ENCODE assay signal across 8 cellular contexts in the genomic region with DNA sequence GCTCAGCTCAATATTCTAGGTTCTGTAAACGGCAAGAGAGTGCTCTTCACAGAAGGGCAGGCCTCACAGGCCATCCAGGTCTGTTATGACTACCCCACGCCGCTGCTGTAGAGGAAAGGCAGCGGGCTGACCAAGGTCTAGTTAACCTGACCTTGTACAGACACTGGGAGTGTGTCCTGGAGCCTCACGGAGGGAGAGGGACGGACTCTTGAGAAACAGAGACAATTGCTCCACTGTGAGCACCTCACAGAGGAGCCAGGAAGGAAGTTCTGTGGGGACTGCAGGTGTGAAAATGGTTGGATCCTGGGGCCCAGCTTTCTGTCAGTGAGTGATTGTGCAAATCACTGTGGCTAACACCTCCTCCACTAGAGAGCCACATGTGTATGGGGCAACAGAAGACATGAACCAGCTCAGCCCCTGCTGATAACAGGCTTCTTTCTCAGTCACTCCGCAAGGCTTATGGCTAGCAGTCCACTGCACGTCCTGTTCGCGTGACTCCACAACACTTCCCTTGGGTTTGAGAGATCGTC. TPM values are rescaled to one million over a fixed set of nuclear protein-coding genes. Genes with fewer than 3 reads are reported as not detected.
DNase-seq lines count a peak whose midpoint lies in the region; ATAC-seq and TF ChIP-seq lines count a peak whose summit lies in the region.

No MANE protein-coding gene starts in this region.

- TF ChIP-seq POLR2A in upper lobe of left lung (IDR thresholded peaks at IDR 0.05): no peak

- TF ChIP-seq CTCF in right atrium auricular region (IDR thresholded peaks at IDR 0.05) (no peak), left lung (IDR thresholded peaks at IDR 0.05) (no peak), upper lobe of left lung (IDR thresholded peaks at IDR 0.05) (no peak)

- H3K27me3 ChIP-seq in right atrium auricular region: no peaks in the 10 kb centered on the region
- no peaks in the 10 kb centered on the region for H3K27me3 ChIP-seq in left lung
- no peaks in the 10 kb centered on the region for H3K27me3 ChIP-seq in upper lobe of left lung
- H3K27me3 ChIP-seq in MG63: no peaks in the 10 kb centered on the region

- H3K27ac ChIP-seq in right atrium auricular region (no peak overlapping the region), left lung (peak overlapping the region in 1 of 2 donors; percentile 60), upper lobe of left lung (peak overlapping the region; percentile 20 to 63 (median 54))

- intact Hi-C loops in Right ventricle myocardium superior (cut with DNase I): no loop called here
- intact Hi-C loops in left lung (cut with DNase I): no loop called here

- H3K4me1 ChIP-seq in right atrium auricular region (no peaks in the 10 kb centered on the region), left lung (peaks cover 0 to 9% of the 10 kb centered on the region in 2 donors), upper lobe of left lung (peaks cover 0 to 5% (median 1%) of the 10 kb centered on the region in 4 donors)

- no peak for TF ChIP-seq EP300 in upper lobe of left lung (IDR thresholded peaks at IDR 0.05)

- DNase-seq in Right ventricle myocardium superior (no peak), right atrium auricular region (ENCODE audit: low spot score) (no peak), left lung (no peak), upper lobe of left lung (peak in 1 of 2 donors; percentile 48), anterior cingulate cortex (lab: John Stamatoyannopoulos, UW) (no peak), MG63 (no peak)
- DNase-seq in activated CD4-positive, alpha-beta T cell treated with anti-CD3 and anti-CD28 coated beads, Interleukin-2, amount 50 U/mL, for 48 hours: peak; percentile 50 to 65

- H3K9me3 ChIP-seq in right atrium auricular region (no peaks in the 10 kb centered on the region), left lung (no peaks in the 10 kb centered on the region), upper lobe of left lung (no peaks in the 10 kb centered on the region), MG63 (no peaks in the 10 kb centered on the region)

- ATAC-seq in Right ventricle myocardium superior (ENCODE audit: poor library complexity): peak; percentile 19
- ATAC-seq in left lung: peak; percentile 24
- ATAC-seq in upper lobe of left lung (ENCODE audit: low FRiP score in 2 of 2): peak in 1 of 2 donors; percentile 35
- ATAC-seq in HG03108 (IDR thresholded peaks at IDR 0.05; ENCODE audit: unreplicated experiment): no peak

- WGBS in upper lobe of left lung, 2 donors: 67 to 78% methylated on average over 10 to 11 of the region's 11 CpGs

- H3K4me3 ChIP-seq in right atrium auricular region (no peak overlapping the region), left lung (no peak overlapping the region), upper lobe of left lung (no peak overlapping the region), MG63 (no peak overlapping the region)

- peaks cover 97% of the 10 kb centered on the region for H3K36me3 ChIP-seq in right atrium auricular region
- peaks cover 2 to 100% of the 10 kb centered on the region in 2 donors for H3K36me3 ChIP-seq in left lung
- peaks cover 43 to 100% (median 87%) of the 10 kb centered on the region in 4 donors for H3K36me3 ChIP-seq in upper lobe of left lung
- H3K36me3 ChIP-seq in MG63: peaks cover 76% of the 10 kb centered on the region

RNA-seq across cellular contexts. Expression of gene YPEL1, which starts 31.4 kb away (rescaled TPM):
- total RNA-seq in Right ventricle myocardium superior (3.1 TPM), right atrium auricular region (10 to 100 TPM in 1 of 2 donors, 1 to 10 TPM in 1; 5.0 to 11.5 TPM), left lung (1 to 10 TPM; 2.4 to 6.9 TPM), upper lobe of left lung (10 to 100 TPM in 1 of 6 donors, 1 to 10 TPM in 5; 4.4 to 11.6 (median 7.4) TPM)
- total RNA-seq in MG63 (2014; rRNA removed; shearing (Covaris generic); ENCODE audit: low replicate concordance): 0.07 TPM in 1 of 2 replicates, not detected in the other

Comparison
In these comparisons a context has a peak if more than half of its experiments do, and no peak if none do; other contexts are left out.
1. DNase-seq: peak in activated CD4-positive, alpha-beta T cell treated with anti-CD3 and anti-CD28 coated beads, Interleukin-2, amount 50 U/mL, for 48 hours (2 of 2); none in Right ventricle myocardium superior (single experiment), right atrium auricular region (single experiment), left lung (0 of 2), anterior cingulate cortex (0 of 58) and MG63 (single experiment).
2. H3K27ac ChIP-seq: peak in upper lobe of left lung (4 of 4); none in right atrium auricular region (0 of 2).